Comparison of ENCODE assay signal across 19 cellular contexts in genomic region chr3:61783993-61784718, GRCh38.
DNase-seq lines count a peak whose midpoint lies in the region; ATAC-seq and TF ChIP-seq lines count a peak whose summit lies in the region.
"Had no signal": no experiment of that assay in that cellular context is flagged by ENCODE, and none has a peak within 500 bp of the region (broad histone marks: within the 10 kb centered on the region; RNA-seq: fewer than 3 reads in every experiment).

No MANE protein-coding gene starts in this region.

- H3K9me3 Mint-ChIP-seq in activated T-cell treated with anti-CD3 and anti-CD28 coated beads, Interleukin-2, amount 50 U/mL, for 24 hours = peaks cover 4% of the 10 kb centered on the region

- intact Hi-C loops in left ventricle myocardium superior (cut with micrococcal nuclease) = no loop called here

- no peaks in the 10 kb centered on the region for H3K36me3 ChIP-seq in GM23248 (ENCODE audit: low read depth)
- H3K36me3 ChIP-seq: heart left ventricle, sigmoid colon had no signal

- in situ Hi-C loops in GM23248 (cut with MboI) = no loop called here

- H2AFZ ChIP-seq in GM23248 = no peak overlapping the region

- peak overlapping the region; percentile 27 for H3K4me2 ChIP-seq in GM23248 (ENCODE audit: unreplicated experiment)

- no peak for ATAC-seq in left ventricle myocardium superior
- ATAC-seq: activated T-cell treated with anti-CD3 and anti-CD28 coated beads, Interleukin-2, amount 50 U/mL, for 72 hours; left lobe of liver; Panc1 had no signal

- no peaks in the 10 kb centered on the region for H3K9me2 ChIP-seq in GM23248 (ENCODE audit: insufficient read depth)

- WGBS in GM23248 (ENCODE audit: low coverage in 1 of 2, low lambda C conversion rate in 2 of 2, missing lambda C conversion rate in 2 of 2), 2 experiments = 66 to 75% methylated on average over 6 of the region's 6 CpGs

- H3K4me3 ChIP-seq in GM23248 = peak overlapping the region; percentile 29
- H3K4me3 ChIP-seq in WI38 (ENCODE audit: low read depth, low read length) = peak overlapping the region; percentile 38
- no peak overlapping the region for H3K4me3 ChIP-seq in fibroblast of pulmonary artery (replicated peaks; ENCODE audit: low read depth, low read length)
- H3K4me3 ChIP-seq: heart left ventricle, sigmoid colon had no signal

- H3K27ac ChIP-seq in GM23248 = peak overlapping the region; percentile 1; the same call in 1 of the 2 replicates
- H3K27ac ChIP-seq: heart left ventricle, sigmoid colon had no signal

- no peaks in the 10 kb centered on the region for H3K27me3 ChIP-seq in GM23248 (replicated peaks; ENCODE audit: insufficient read depth)
- H3K27me3 ChIP-seq: heart left ventricle, sigmoid colon had no signal

- no peak overlapping the region for H3K4me3 Mint-ChIP-seq in activated T-cell treated with anti-CD3 and anti-CD28 coated beads, Interleukin-2, amount 50 U/mL, for 24 hours
- H3K4me3 Mint-ChIP-seq: activated T-cell treated with anti-CD3 and anti-CD28 coated beads, Interleukin-2, amount 50 U/mL, for 72 hours; nephron had no signal

- H3K36me3 Mint-ChIP-seq in activated T-cell treated with anti-CD3 and anti-CD28 coated beads, Interleukin-2, amount 50 U/mL, for 24 hours (ENCODE audit: low read depth) = no peaks in the 10 kb centered on the region

- peaks cover 8% of the 10 kb centered on the region; the same call in 1 of the 2 replicates for H4K20me1 ChIP-seq in GM23248 (ENCODE audit: insufficient read depth)

- H3K27ac Mint-ChIP-seq in activated T-cell treated with anti-CD3 and anti-CD28 coated beads, Interleukin-2, amount 50 U/mL, for 24 hours = no peak overlapping the region
- H3K27ac Mint-ChIP-seq: activated T-cell treated with anti-CD3 and anti-CD28 coated beads, Interleukin-2, amount 50 U/mL, for 72 hours had no signal

- no peak overlapping the region for H3K9ac ChIP-seq in GM23248

- H3K9me3 ChIP-seq in GM23248 (ENCODE audit: low read depth) = no peaks in the 10 kb centered on the region
- H3K9me3 ChIP-seq: sigmoid colon had no signal

- H3K4me1 ChIP-seq in GM23248 (ENCODE audit: insufficient read depth) = peaks cover 29% of the 10 kb centered on the region
- H3K4me1 ChIP-seq: sigmoid colon had no signal

- H3K27me3 Mint-ChIP-seq in activated T-cell treated with anti-CD3 and anti-CD28 coated beads, Interleukin-2, amount 50 U/mL, for 24 hours = no peaks in the 10 kb centered on the region

- peaks cover 44% of the 10 kb centered on the region for H3K79me2 ChIP-seq in GM23248 (ENCODE audit: insufficient read depth)

- peak; percentile 76 for DNase-seq in GM23248
- peak; percentile 45 for DNase-seq in fibroblast of pulmonary artery (ENCODE audit: low read depth)
- DNase-seq in stromal cell of bone marrow (ENCODE audit: low read depth) = peak; percentile 64
- no peak for DNase-seq in activated CD4-positive, alpha-beta T cell treated with anti-CD3 and anti-CD28 coated beads, Interleukin-2, amount 50 U/mL, for 48 hours
- DNase-seq in left ventricle myocardium superior = no peak
- DNase-seq in activated T-cell treated with anti-CD3 and anti-CD28 coated beads, Interleukin-2, amount 50 U/mL, for 24 hours = no peak
- DNase-seq: activated CD4-positive, alpha-beta T cell treated with anti-CD3 and anti-CD28 coated beads for 48 hours; activated T-cell treated with anti-CD3 and anti-CD28 coated beads, Interleukin-2, amount 50 U/mL, for 72 hours; amygdala; COR-L47; heart left ventricle; NCI-H1105; NCI-H446; sigmoid colon; T-helper 1 cell had no signal

- H3F3A ChIP-seq in GM23248 (ENCODE audit: insufficient read depth) = peaks cover 22% of the 10 kb centered on the region

- TF ChIP-seq CTCF in WI38 (IDR thresholded peaks at IDR 0.05; ENCODE audit: low read depth, low read length) = no peak
- TF ChIP-seq CTCF in fibroblast of pulmonary artery (IDR thresholded peaks at IDR 0.05; ENCODE audit: low read length, missing control alignments) = no peak

- no peaks in the 10 kb centered on the region for H3K4me1 Mint-ChIP-seq in activated T-cell treated with anti-CD3 and anti-CD28 coated beads, Interleukin-2, amount 50 U/mL, for 24 hours (ENCODE audit: low read depth)

Comparison
In these comparisons a context has a peak if more than half of its experiments do, and no peak if none do; other contexts are left out.
1. DNase-seq: peak in GM23248 (single experiment), fibroblast of pulmonary artery (single experiment) and stromal cell of bone marrow (single experiment); none in activated CD4-positive, alpha-beta T cell treated with anti-CD3 and anti-CD28 coated beads, Interleukin-2, amount 50 U/mL, for 48 hours (0 of 2), left ventricle myocardium superior (single experiment) and activated T-cell treated with anti-CD3 and anti-CD28 coated beads, Interleukin-2, amount 50 U/mL, for 24 hours (single experiment).